Comparison of ENCODE assay signal across 1 cellular context in the genomic region with DNA sequence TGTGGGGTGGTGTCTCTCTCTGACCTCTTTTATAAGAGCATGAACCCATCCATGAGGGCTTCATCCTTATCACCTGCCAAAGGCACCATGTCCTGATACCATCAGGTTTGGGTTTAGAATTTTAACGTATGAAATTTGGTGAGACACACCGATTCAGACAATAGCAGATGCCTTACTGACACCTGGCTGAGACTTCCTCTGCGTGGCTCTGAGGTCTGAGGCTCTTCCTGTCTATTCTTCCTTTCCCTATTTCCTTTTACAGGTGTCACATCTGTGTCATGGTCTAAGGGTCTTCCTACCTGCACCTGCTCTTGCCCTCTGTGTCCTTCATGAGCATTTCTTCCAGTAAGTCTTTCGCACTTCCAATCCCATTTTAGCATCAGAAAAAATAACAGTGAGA.
TF ChIP-seq lines count a peak whose summit lies in the region.

No MANE protein-coding gene starts in this region.

TF ChIP-seq in GM23338, 12 proteins besides CTCF, POLR2A, EP300 and RAD21 (continued from another document):
- TF ChIP-seq, protein P1, sequence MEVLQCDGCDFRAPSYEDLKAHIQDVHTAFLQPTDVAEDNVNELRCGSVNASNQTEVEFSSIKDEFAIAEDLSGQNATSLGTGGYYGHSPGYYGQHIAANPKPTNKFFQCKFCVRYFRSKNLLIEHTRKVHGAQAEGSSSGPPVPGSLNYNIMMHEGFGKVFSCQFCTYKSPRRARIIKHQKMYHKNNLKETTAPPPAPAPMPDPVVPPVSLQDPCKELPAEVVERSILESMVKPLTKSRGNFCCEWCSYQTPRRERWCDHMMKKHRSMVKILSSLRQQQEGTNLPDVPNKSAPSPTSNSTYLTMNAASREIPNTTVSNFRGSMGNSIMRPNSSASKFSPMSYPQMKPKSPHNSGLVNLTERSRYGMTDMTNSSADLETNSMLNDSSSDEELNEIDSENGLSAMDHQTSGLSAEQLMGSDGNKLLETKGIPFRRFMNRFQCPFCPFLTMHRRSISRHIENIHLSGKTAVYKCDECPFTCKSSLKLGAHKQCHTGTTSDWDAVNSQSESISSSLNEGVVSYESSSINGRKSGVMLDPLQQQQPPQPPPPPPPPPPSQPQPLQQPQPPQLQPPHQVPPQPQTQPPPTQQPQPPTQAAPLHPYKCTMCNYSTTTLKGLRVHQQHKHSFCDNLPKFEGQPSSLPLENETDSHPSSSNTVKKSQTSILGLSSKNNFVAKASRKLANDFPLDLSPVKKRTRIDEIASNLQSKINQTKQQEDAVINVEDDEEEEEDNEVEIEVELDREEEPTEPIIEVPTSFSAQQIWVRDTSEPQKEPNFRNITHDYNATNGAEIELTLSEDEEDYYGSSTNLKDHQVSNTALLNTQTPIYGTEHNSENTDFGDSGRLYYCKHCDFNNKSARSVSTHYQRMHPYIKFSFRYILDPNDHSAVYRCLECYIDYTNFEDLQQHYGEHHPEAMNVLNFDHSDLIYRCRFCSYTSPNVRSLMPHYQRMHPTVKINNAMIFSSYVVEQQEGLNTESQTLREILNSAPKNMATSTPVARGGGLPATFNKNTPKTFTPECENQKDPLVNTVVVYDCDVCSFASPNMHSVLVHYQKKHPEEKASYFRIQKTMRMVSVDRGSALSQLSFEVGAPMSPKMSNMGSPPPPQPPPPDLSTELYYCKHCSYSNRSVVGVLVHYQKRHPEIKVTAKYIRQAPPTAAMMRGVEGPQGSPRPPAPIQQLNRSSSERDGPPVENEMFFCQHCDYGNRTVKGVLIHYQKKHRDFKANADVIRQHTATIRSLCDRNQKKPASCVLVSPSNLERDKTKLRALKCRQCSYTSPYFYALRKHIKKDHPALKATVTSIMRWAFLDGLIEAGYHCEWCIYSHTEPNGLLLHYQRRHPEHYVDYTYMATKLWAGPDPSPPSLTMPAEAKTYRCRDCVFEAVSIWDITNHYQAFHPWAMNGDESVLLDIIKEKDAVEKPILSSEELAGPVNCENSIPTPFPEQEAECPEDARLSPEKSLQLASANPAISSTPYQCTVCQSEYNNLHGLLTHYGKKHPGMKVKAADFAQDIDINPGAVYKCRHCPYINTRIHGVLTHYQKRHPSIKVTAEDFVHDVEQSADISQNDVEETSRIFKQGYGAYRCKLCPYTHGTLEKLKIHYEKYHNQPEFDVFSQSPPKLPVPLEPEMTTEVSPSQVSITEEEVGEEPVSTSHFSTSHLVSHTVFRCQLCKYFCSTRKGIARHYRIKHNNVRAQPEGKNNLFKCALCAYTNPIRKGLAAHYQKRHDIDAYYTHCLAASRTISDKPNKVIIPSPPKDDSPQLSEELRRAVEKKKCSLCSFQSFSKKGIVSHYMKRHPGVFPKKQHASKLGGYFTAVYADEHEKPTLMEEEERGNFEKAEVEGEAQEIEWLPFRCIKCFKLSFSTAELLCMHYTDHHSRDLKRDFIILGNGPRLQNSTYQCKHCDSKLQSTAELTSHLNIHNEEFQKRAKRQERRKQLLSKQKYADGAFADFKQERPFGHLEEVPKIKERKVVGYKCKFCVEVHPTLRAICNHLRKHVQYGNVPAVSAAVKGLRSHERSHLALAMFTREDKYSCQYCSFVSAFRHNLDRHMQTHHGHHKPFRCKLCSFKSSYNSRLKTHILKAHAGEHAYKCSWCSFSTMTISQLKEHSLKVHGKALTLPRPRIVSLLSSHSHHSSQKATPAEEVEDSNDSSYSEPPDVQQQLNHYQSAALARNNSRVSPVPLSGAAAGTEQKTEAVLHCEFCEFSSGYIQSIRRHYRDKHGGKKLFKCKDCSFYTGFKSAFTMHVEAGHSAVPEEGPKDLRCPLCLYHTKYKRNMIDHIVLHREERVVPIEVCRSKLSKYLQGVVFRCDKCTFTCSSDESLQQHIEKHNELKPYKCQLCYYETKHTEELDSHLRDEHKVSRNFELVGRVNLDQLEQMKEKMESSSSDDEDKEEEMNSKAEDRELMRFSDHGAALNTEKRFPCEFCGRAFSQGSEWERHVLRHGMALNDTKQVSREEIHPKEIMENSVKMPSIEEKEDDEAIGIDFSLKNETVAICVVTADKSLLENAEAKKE (CRISPR knock-in tag; IDR thresholded peaks at IDR 0.05): no peak
- no peak for TF ChIP-seq STAT1 (IDR thresholded peaks at IDR 0.05; ENCODE audit: unreplicated experiment)
- no peak for TF ChIP-seq CREB1 (CRISPR knock-in tag; IDR thresholded peaks at IDR 0.05; ENCODE audit: low read depth)
- TF ChIP-seq NANOG (IDR thresholded peaks at IDR 0.05; ENCODE audit: borderline replicate concordance): no peak
